8 cellular contexts compared by ENCODE assay signal in the genomic region with DNA sequence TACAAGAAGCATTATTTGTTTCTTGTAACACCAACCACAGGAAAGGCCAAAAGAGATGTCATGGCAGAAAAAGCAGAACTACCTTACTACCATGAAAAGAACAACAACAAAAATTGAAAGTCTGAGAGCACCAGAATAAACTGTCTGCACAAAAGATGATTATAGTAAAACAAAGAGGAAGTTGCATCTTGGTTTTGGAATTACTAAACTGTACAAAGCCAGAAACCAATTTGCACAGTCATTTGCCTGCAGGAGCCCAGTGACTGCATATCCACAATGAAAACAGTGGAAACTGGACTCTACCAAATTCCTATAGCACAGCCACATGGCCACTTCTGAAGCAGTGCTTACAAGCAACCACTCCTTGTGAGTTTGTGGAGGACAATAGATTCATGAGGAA.
DNase-seq lines count a peak whose midpoint lies in the region; ATAC-seq and TF ChIP-seq lines count a peak whose summit lies in the region.

No MANE protein-coding gene starts in this region.

- peaks cover 20 to 68% (median 66%) of the 10 kb centered on the region in 3 donors for H3K36me3 Mint-ChIP-seq in naive thymus-derived CD8-positive, alpha-beta T cell

- TF ChIP-seq EP300 in tibial nerve (IDR thresholded peaks at IDR 0.05) = peak in 1 of 2 donors; percentile 54

- H3K36me3 ChIP-seq in tibial nerve = peaks cover 0 to 2% (median 0%) of the 10 kb centered on the region in 3 donors

- no peak for TF ChIP-seq POLR2A in tibial nerve (IDR thresholded peaks at IDR 0.05)

- DNase-seq in GM13977 (ENCODE audit: low spot score) (peak; percentile 74), KG1 (lab: John Stamatoyannopoulos, UW) (peak; percentile 91), dedifferentiated amniotic fluid mesenchymal stem cell (ENCODE audit: extremely low spot score) (peak; percentile 79), SHP77 treated with DMSO at 0.1 percent for 48 hours (lab: John Stamatoyannopoulos, UW) (no peak), tibial nerve (ENCODE audit: low spot score in 2 of 2) (no peak), HEK293T (ENCODE audit: extremely low spot score) (no peak)
- DNase-seq in naive thymus-derived CD8-positive, alpha-beta T cell = no peak

- H3K27ac Mint-ChIP-seq in naive thymus-derived CD8-positive, alpha-beta T cell = peak overlapping the region in 1 of 10 donors; percentile 6

- in situ Hi-C loops in GM13977 (cut with MboI; ENCODE audit: low pct_unique_long_range_greater_than_20kb, low sequenced_read_pairs, unreplicated experiment) = no loop called here

- H3K4me3 ChIP-seq in tibial nerve = no peak overlapping the region

- POLR2A ChIA-PET in HEK293T (lab: Yijun Ruan, JAX) = no interaction called here
- POLR2A ChIA-PET in naive thymus-derived CD8-positive, alpha-beta T cell (lab: Charles Lee) = no interaction called here

- peak; percentile 71 for ATAC-seq in GM21619 (IDR thresholded peaks at IDR 0.05; ENCODE audit: unreplicated experiment)
- no peak for ATAC-seq in naive thymus-derived CD8-positive, alpha-beta T cell

- no peaks in the 10 kb centered on the region for H3K27me3 Mint-ChIP-seq in naive thymus-derived CD8-positive, alpha-beta T cell

- H3K4me1 Mint-ChIP-seq in naive thymus-derived CD8-positive, alpha-beta T cell = peaks cover 0 to 31% (median 1%) of the 10 kb centered on the region in 4 donors

- H3K27me3 ChIP-seq in tibial nerve = no peaks in the 10 kb centered on the region

- peaks cover 0 to 2% (median 0%) of the 10 kb centered on the region in 9 donors for H3K9me3 Mint-ChIP-seq in naive thymus-derived CD8-positive, alpha-beta T cell

- no peaks in the 10 kb centered on the region for H3K9me3 ChIP-seq in tibial nerve

- no peak for TF ChIP-seq CTCF in GM13977 (IDR thresholded peaks at IDR 0.05; ENCODE audit: extremely low read depth, insufficient read depth, missing control alignments)
- TF ChIP-seq CTCF in tibial nerve (IDR thresholded peaks at IDR 0.05) = no peak

- H3K4me1 ChIP-seq in tibial nerve = no peaks in the 10 kb centered on the region

- H3K4me3 Mint-ChIP-seq in naive thymus-derived CD8-positive, alpha-beta T cell = no peak overlapping the region

- CTCF ChIA-PET in HEK293T (lab: Yijun Ruan, JAX) = no interaction called here

- H3K27ac ChIP-seq in tibial nerve = no peak overlapping the region

TF ChIP-seq in HEK293T, 16 proteins besides CTCF, POLR2A, EP300 and RAD21:
- TF ChIP-seq BHLHE40 (IDR thresholded peaks at IDR 0.05; ENCODE audit: borderline replicate concordance) = no peak
- no peak for TF ChIP-seq CTBP1 (IDR thresholded peaks at IDR 0.05; ENCODE audit: borderline replicate concordance)
- no peak for TF ChIP-seq ZNF384 (IDR thresholded peaks at IDR 0.05)
- no peak for TF ChIP-seq HDGF (IDR thresholded peaks at IDR 0.05; ENCODE audit: borderline replicate concordance)
- no peak for TF ChIP-seq TARDBP (IDR thresholded peaks at IDR 0.05)
- TF ChIP-seq SUZ12 (IDR thresholded peaks at IDR 0.05) = no peak
- no peak for TF ChIP-seq FOXK2 (IDR thresholded peaks at IDR 0.05)
- TF ChIP-seq FOXA1 (IDR thresholded peaks at IDR 0.05) = no peak
- no peak for TF ChIP-seq FOXM1 (IDR thresholded peaks at IDR 0.05; ENCODE audit: borderline replicate concordance)
- TF ChIP-seq ARNT (IDR thresholded peaks at IDR 0.05) = no peak
- TF ChIP-seq, protein P1, sequence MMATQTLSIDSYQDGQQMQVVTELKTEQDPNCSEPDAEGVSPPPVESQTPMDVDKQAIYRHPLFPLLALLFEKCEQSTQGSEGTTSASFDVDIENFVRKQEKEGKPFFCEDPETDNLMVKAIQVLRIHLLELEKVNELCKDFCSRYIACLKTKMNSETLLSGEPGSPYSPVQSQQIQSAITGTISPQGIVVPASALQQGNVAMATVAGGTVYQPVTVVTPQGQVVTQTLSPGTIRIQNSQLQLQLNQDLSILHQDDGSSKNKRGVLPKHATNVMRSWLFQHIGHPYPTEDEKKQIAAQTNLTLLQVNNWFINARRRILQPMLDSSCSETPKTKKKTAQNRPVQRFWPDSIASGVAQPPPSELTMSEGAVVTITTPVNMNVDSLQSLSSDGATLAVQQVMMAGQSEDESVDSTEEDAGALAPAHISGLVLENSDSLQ (IDR thresholded peaks at IDR 0.05) = no peak
- no peak for TF ChIP-seq SP1 (IDR thresholded peaks at IDR 0.05)
- no peak for TF ChIP-seq NFRKB (IDR thresholded peaks at IDR 0.05)
- no peak for TF ChIP-seq ELF4 (IDR thresholded peaks at IDR 0.05)
- TF ChIP-seq L3MBTL2 (conservative IDR thresholded peaks at IDR 0.05) = no peak

Comparison
In these comparisons a context has a peak if more than half of its experiments do, and no peak if none do; other contexts are left out.
1. DNase-seq: peak in GM13977 (single experiment), KG1 (single experiment) and dedifferentiated amniotic fluid mesenchymal stem cell (single experiment); none in SHP77 treated with DMSO at 0.1 percent for 48 hours (single experiment), tibial nerve (0 of 2), HEK293T (single experiment) and naive thymus-derived CD8-positive, alpha-beta T cell (0 of 10).